ENCODE assay signal across 17 cellular contexts in the genomic region with DNA sequence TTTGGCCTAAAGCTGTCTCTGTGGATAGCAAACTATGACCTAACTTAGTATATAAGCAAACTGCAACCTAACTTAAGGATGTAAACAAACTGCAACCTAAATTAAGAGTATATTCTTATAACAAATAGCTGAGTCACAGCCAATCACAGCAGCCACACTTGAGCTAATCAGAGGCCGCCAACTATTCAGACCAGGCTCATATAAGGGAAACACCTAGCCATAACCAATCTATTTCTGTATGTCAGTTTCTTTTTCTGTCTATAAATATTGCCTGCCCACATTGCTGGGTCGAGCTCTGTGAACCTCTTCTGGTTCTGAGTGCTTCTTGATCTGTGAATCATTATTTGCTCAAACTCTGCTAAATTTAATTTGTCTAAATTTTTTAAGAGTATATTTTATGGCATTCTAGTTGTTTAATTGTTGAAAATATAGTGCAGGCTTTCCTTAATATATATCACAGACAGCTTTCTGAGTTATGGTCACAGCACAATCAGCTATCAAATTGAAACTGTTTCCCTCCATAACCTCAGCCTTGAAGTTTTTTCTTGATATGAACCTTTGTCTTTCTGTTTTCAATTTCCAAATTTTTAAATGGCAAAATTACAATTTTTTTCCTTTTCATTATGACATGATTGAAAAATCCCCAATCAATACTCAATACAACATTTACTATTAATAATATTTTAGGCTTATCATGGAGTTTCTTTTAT.
DNase-seq lines count a peak whose midpoint lies in the region; ATAC-seq, FAIRE-seq and TF ChIP-seq lines count a peak whose summit lies in the region.
"Had no signal": no experiment of that assay in that cellular context is flagged by ENCODE, and none has a peak within 500 bp of the region (broad histone marks: within the 10 kb centered on the region; RNA-seq: fewer than 3 reads in every experiment).

No MANE protein-coding gene starts in this region.

- H3K4me2 ChIP-seq in smooth muscle cell (no peak overlapping the region), HepG2 (ENCODE audit: low read depth, low read length) (no peak overlapping the region)

- H4K20me1 ChIP-seq in smooth muscle cell (ENCODE audit: low read depth) = no peaks in the 10 kb centered on the region
- no peaks in the 10 kb centered on the region for H4K20me1 ChIP-seq in HepG2 (ENCODE audit: insufficient read depth, low read length)

- FAIRE-seq in HepG2 (lab: Jason Lieb, UNC) = no peak
- FAIRE-seq: astrocyte had no signal

- no peaks in the 10 kb centered on the region for H3K79me2 ChIP-seq in smooth muscle cell (ENCODE audit: low read depth)
- H3K79me2 ChIP-seq in HepG2 (ENCODE audit: insufficient read depth, low read length) = no peaks in the 10 kb centered on the region

- TF ChIP-seq POLR2A in HepG2 (IDR thresholded peaks at IDR 0.05; ENCODE audit: insufficient read depth in 1 of 2, low read depth in 2 of 2, low read length in 2 of 2) (no peak), transverse colon (IDR thresholded peaks at IDR 0.05) (no peak)

- no peak for TF ChIP-seq RAD21 in HepG2 (CRISPR knock-in tag; IDR thresholded peaks at IDR 0.05)

- peak overlapping the region; percentile 27 for H2AFZ ChIP-seq in smooth muscle cell (ENCODE audit: low read depth)
- H2AFZ ChIP-seq in HepG2 (ENCODE audit: low read length) = no peak overlapping the region

- H3K9me3 ChIP-seq in smooth muscle cell (replicated peaks; ENCODE audit: low read depth) (no peaks in the 10 kb centered on the region), HepG2 (ENCODE audit: low read length) (no peaks in the 10 kb centered on the region), transverse colon (no peaks in the 10 kb centered on the region)
- H3K9me3 ChIP-seq: left ventricle myocardium inferior had no signal

- H3K27ac ChIP-seq in smooth muscle cell (ENCODE audit: low read depth) (no peak overlapping the region), HepG2 (ENCODE audit: extremely low read length, insufficient read depth, low read length) (no peak overlapping the region), transverse colon (no peak overlapping the region)
- H3K27ac ChIP-seq: C4-2B, HL-60, left ventricle myocardium inferior had no signal

- H3K4me1 ChIP-seq in smooth muscle cell (ENCODE audit: low read depth) = no peaks in the 10 kb centered on the region
- H3K4me1 ChIP-seq in HepG2 (ENCODE audit: insufficient read depth, low read length) = no peaks in the 10 kb centered on the region
- H3K4me1 ChIP-seq in transverse colon = no peaks in the 10 kb centered on the region
- H3K4me1 ChIP-seq: left ventricle myocardium inferior had no signal

- in situ Hi-C loops in HepG2 (cut with HindIII; ENCODE audit: extremely low pct_ligation_motif_present, low pct_unique_long_range_greater_than_20kb) = no loop called here
- in situ Hi-C loops in transverse colon (cut with MboI; ENCODE audit: low pct_ligation_motif_present in 1 of 4, low pct_unique_long_range_greater_than_20kb in 1 of 4, low sequenced_read_pairs in 3 of 4) = no loop called here

- CTCF ChIA-PET in HepG2 (lab: Yijun Ruan, JAX; ENCODE audit: low intra/inter-chr PET ratio, low total read pairs) = no interaction called here

- H3K36me3 ChIP-seq in smooth muscle cell (ENCODE audit: low read depth) (no peaks in the 10 kb centered on the region), HepG2 (replicated peaks in 1 of 2; ENCODE audit: control insufficient read depth in 1 of 2, insufficient read depth in 2 of 2, low read length in 2 of 2) (no peaks in the 10 kb centered on the region), transverse colon (no peaks in the 10 kb centered on the region)
- H3K36me3 ChIP-seq: left ventricle myocardium inferior had no signal

- no peaks in the 10 kb centered on the region for H3F3A ChIP-seq in smooth muscle cell (ENCODE audit: low read depth)

- DNase-seq in smooth muscle cell (lab: John Stamatoyannopoulos, UW; ENCODE audit: unreplicated experiment) (no peak), HepG2 (ENCODE audit: low spot score) (no peak), transverse colon (no peak), left colon (no peak)
- DNase-seq: activated CD8-positive, alpha-beta memory T cell treated with anti-CD3 and anti-CD28 coated beads for 24 hours; activated effector memory CD4-positive, alpha-beta T cell treated with anti-CD3 and anti-CD28 coated beads, Interleukin-2, amount 50 U/mL, for 16 hours; DMS79 treated with DMSO at 0.1 percent for 48 hours; HCEC 1CT; left ventricle myocardium inferior; naive thymus-derived CD4-positive, alpha-beta T cell; NCI-H2227 treated with DMSO at 0.1 percent for 48 hours had no signal

- H3K27me3 ChIP-seq in smooth muscle cell (ENCODE audit: low read depth) (no peaks in the 10 kb centered on the region), HepG2 (ENCODE audit: control insufficient read depth in 1 of 2, insufficient read depth in 2 of 2, low read length in 2 of 2) (no peaks in the 10 kb centered on the region), transverse colon (no peaks in the 10 kb centered on the region)

- no TSS peak for BruUV-seq in HepG2 (replicated peaks; lab: Mats Ljungman, UMichigan)

- no peak overlapping the region for H3K4me3 ChIP-seq in smooth muscle cell
- no peak overlapping the region for H3K4me3 ChIP-seq in HepG2 (replicated peaks in 1 of 3; ENCODE audit: insufficient read depth in 1 of 3, low read depth in 2 of 3, low read length in 3 of 3)
- H3K4me3 ChIP-seq in transverse colon = no peak overlapping the region
- H3K4me3 ChIP-seq: left ventricle myocardium inferior had no signal

- H3K9ac ChIP-seq in smooth muscle cell (ENCODE audit: low read depth) (no peak overlapping the region), HepG2 (ENCODE audit: insufficient read depth, low read depth, low read length) (no peak overlapping the region)

- TF ChIP-seq CTCF in smooth muscle cell (IDR thresholded peaks at IDR 0.05; ENCODE audit: borderline replicate concordance, insufficient read depth, poor library complexity, severe bottlenecking) (no peak), HepG2 (CRISPR knock-in tag; IDR thresholded peaks at IDR 0.05) (no peak), transverse colon (IDR thresholded peaks at IDR 0.05) (no peak)

- no peak for TF ChIP-seq EP300 in HepG2 (IDR thresholded peaks at IDR 0.05; ENCODE audit: low read depth in 2 of 2, low read length in 2 of 2)
- no peak for TF ChIP-seq EP300 in HepG2 (CRISPR knock-in tag; IDR thresholded peaks at IDR 0.05; ENCODE audit: borderline replicate concordance)
- TF ChIP-seq EP300 in transverse colon (IDR thresholded peaks at IDR 0.05; ENCODE audit: low read depth) = no peak

- 93% methylated on average over 2 of the region's 2 CpGs for WGBS in smooth muscle cell (ENCODE audit: low lambda C conversion rate)
- WGBS in HepG2 (ENCODE audit: low lambda C conversion rate) = 28% methylated on average over 2 of the region's 2 CpGs
- 59 to 80% methylated on average over 2 of the region's 2 CpGs for WGBS in transverse colon (ENCODE audit: low coverage in 1 of 2), 2 donors

- ATAC-seq in GM18868 (IDR thresholded peaks at IDR 0.05; ENCODE audit: unreplicated experiment) (peak; percentile 94), HG02588 (IDR thresholded peaks at IDR 0.05; ENCODE audit: unreplicated experiment) (peak; percentile 90), HG03520 (IDR thresholded peaks at IDR 0.05; ENCODE audit: unreplicated experiment) (peak; percentile 63), HepG2 (no peak), left colon (no peak)
- ATAC-seq: naive thymus-derived CD4-positive, alpha-beta T cell had no signal

- POLR2A ChIA-PET in HepG2 (lab: Yijun Ruan, JAX) = no interaction called here

- intact Hi-C loops in HepG2 (cut with micrococcal nuclease; ENCODE audit: unreplicated experiment) (no loop called here), transverse colon (cut with DNase I; ENCODE audit: low total_unique reads) (no loop called here), left colon (cut with DNase I, micrococcal nuclease) (no loop called here)

TF ChIP-seq in HepG2, 621 proteins besides CTCF, POLR2A, EP300 and RAD21 (continues in another document):
- TF ChIP-seq, protein P1, sequence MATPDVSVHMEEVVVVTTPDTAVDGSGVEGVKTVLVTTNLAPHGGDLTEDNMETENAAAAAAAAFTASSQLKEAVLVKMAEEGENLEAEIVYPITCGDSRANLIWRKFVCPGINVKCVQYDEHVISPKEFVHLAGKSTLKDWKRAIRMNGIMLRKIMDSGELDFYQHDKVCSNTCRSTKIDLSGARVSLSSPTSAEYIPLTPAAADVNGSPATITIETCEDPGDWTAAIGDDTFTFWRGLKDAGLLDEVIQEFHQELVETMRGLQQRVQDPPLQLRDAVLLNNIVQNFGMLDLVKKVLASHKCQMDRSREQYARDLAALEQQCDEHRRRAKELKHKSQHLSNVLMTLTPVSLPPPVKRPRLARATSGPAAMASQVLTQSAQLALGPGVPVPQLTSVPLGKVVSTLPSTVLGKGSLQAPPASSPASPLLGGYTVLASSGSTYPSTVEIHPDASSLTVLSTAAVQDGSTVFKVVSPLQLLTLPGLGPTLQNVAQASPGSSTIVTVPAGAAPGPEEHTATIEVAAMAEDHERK (CRISPR knock-in tag; IDR thresholded peaks at IDR 0.05; ENCODE audit: low read depth) = no peak
- TF ChIP-seq FOXP1 (IDR thresholded peaks at IDR 0.05) = no peak
- no peak for TF ChIP-seq FOXP1 (CRISPR knock-in tag; IDR thresholded peaks at IDR 0.05)
- TF ChIP-seq ZBTB42 (CRISPR knock-in tag; IDR thresholded peaks at IDR 0.05) = no peak

Comparison
In these comparisons a context has a peak if more than half of its experiments do, and no peak if none do; other contexts are left out.
1. ATAC-seq: peak in GM18868 (single experiment), HG02588 (single experiment) and HG03520 (single experiment); none in HepG2 (single experiment) and left colon (single experiment).